Comparison of ENCODE assay signal across 29 cellular contexts in the genomic region with DNA sequence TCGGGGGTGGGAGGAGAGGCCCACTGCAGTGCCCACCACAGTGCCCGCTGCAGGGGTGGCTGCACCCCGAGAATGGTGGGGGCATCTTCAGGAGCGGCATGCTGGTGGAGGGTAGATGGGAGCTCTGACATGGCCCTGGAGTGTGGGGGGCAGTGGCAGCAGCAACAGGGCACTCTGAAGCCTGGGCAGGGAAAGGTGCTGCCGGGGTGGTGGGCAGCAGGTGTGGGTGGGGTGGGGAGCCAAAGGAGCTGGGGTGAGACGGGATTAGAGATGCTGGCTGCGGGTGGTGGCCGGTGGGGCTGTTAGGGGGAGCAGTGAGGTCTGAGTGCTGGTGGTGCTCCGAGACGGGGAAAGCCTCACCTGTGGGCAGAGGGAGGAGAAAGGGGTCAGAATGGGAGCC. TPM values are rescaled to one million over a fixed set of nuclear protein-coding genes. Genes with fewer than 3 reads are reported as not detected.
DNase-seq lines count a peak whose midpoint lies in the region; ATAC-seq and TF ChIP-seq lines count a peak whose summit lies in the region.
"Had no signal": no experiment of that assay in that cellular context is flagged by ENCODE, and none has a peak within 500 bp of the region (broad histone marks: within the 10 kb centered on the region; RNA-seq: fewer than 3 reads in every experiment).

No MANE protein-coding gene starts in this region.

- no peak overlapping the region for H3K4me3 Mint-ChIP-seq in Caco-2 (ENCODE audit: unreplicated experiment)
- no peak overlapping the region for H3K4me3 Mint-ChIP-seq in osteocyte (ENCODE audit: unreplicated experiment)
- H3K4me3 Mint-ChIP-seq: activated naive CD8-positive, alpha-beta T cell treated with anti-CD3 and anti-CD28 coated beads, Interleukin-2, amount 50 U/mL, for 24 hours; activated T-cell treated with anti-CD3 and anti-CD28 coated beads, Interleukin-2, amount 50 U/mL, for 4 hours; CD8-positive, alpha-beta T cell; dendritic cell treated with granulocyte-macrophage colony-stimulating factor and Interleukin-4, amounts not matched to agents 40 ng/mL and 50 ng/mL, for 4 days; naive thymus-derived CD8-positive, alpha-beta T cell; T-cell had no signal

- CTCF ChIA-PET in Caco-2 (lab: Charles Lee), result no interaction called here

- H3K4me1 Mint-ChIP-seq in Caco-2 (ENCODE audit: low read depth, unreplicated experiment) (peaks cover 7% of the 10 kb centered on the region), osteocyte (ENCODE audit: unreplicated experiment) (peaks cover 58% of the 10 kb centered on the region)
- H3K4me1 Mint-ChIP-seq: activated naive CD8-positive, alpha-beta T cell treated with anti-CD3 and anti-CD28 coated beads, Interleukin-2, amount 50 U/mL, for 24 hours had no signal

- no peak overlapping the region for H3K4me3 ChIP-seq in Caco-2 (ENCODE audit: low read depth, low read length)
- no peak overlapping the region for H3K4me3 ChIP-seq in ascending aorta
- H3K4me3 ChIP-seq in subcutaneous abdominal adipose tissue (ENCODE audit: low read depth in 1 of 5, low read length in 5 of 5), result no peak overlapping the region
- H3K4me3 ChIP-seq: esophagus squamous epithelium, lower lobe of right lung, MG63, upper lobe of right lung had no signal

- BruUV-seq in Caco-2 (replicated peaks; lab: Mats Ljungman, UMichigan), result no TSS peak

- DNase-seq in Caco-2 (peak in 1 of 2 experiments; percentile 31), ascending aorta (ENCODE audit: low spot score in 2 of 2) (no peak), osteocyte (ENCODE audit: extremely low spot score, unreplicated experiment) (no peak), activated gamma-delta T cell treated with Interleukin-2 at 50 U/mL for 16 hours (no peak), DMS53 treated with DMSO at 0.1 percent for 48 hours (lab: John Stamatoyannopoulos, UW; ENCODE audit: unreplicated experiment) (no peak)
- DNase-seq: activated CD4-positive, CD25-positive, alpha-beta regulatory T cell; activated naive CD4-positive, alpha-beta T cell; activated naive CD8-positive, alpha-beta T cell treated with anti-CD3 and anti-CD28 coated beads, Interleukin-2, amount 50 U/mL, for 24 hours; activated T-cell treated with anti-CD3 and anti-CD28 coated beads, Interleukin-2, amount 50 U/mL, for 4 hours; CD8-positive, alpha-beta T cell; DMS 273 treated with DMSO at 0.1 percent for 48 hours; esophagus squamous epithelium; foreskin keratinocyte; KG1; lower lobe of right lung; MG63; naive thymus-derived CD8-positive, alpha-beta T cell; NCI-H1105; NCI-H187; NCI-H2171; occipital lobe; stimulated activated CD4-positive, alpha-beta T cell treated with anti-CD3 and anti-CD28 coated beads, Interleukin-12 subunit alpha, Interleukin-12 subunit beta, amount 100 ng/mL, for 4 hours; stimulated activated CD4-positive, alpha-beta T cell treated with anti-CD3 and anti-CD28 coated beads, Interleukin-4, amount 100 ng/mL, for 1 hour; T-cell; upper lobe of right lung had no signal

- H3K36me3 ChIP-seq in Caco-2 (ENCODE audit: control insufficient read depth, insufficient read depth, low read length) (peaks cover 2% of the 10 kb centered on the region; the same call in 1 of the 2 replicates), ascending aorta (peaks cover 21 to 34% of the 10 kb centered on the region in 2 donors), subcutaneous abdominal adipose tissue (ENCODE audit: control insufficient read depth in 5 of 5, insufficient read depth in 5 of 5, low read length in 5 of 5) (peaks cover 0 to 69% (median 54%) of the 10 kb centered on the region in 5 donors)

- no peak for TF ChIP-seq CTCF in Caco-2 (IDR thresholded peaks at IDR 0.05; ENCODE audit: insufficient read depth in 1 of 2, low read depth in 1 of 2, low read length in 1 of 2, severe bottlenecking in 1 of 2, unreplicated experiment in 1 of 2)
- TF ChIP-seq CTCF in ascending aorta (IDR thresholded peaks at IDR 0.05), result no peak
- TF ChIP-seq CTCF in osteocyte (IDR thresholded peaks at IDR 0.05), result no peak

- H3K27me3 ChIP-seq in Caco-2 (replicated peaks; ENCODE audit: control insufficient read depth, insufficient read depth, low read length), result no peaks in the 10 kb centered on the region
- H3K27me3 ChIP-seq in ascending aorta, result no peaks in the 10 kb centered on the region
- no peaks in the 10 kb centered on the region for H3K27me3 ChIP-seq in subcutaneous abdominal adipose tissue (ENCODE audit: control insufficient read depth in 5 of 5, insufficient read depth in 4 of 5, low read length in 5 of 5)
- H3K27me3 ChIP-seq: esophagus squamous epithelium, foreskin keratinocyte, MG63, upper lobe of right lung had no signal

- no peak overlapping the region for H3K9ac ChIP-seq in subcutaneous abdominal adipose tissue (ENCODE audit: low read length in 5 of 5)

- H3K9me3 Mint-ChIP-seq in Caco-2 (ENCODE audit: unreplicated experiment) (no peaks in the 10 kb centered on the region), osteocyte (ENCODE audit: unreplicated experiment) (no peaks in the 10 kb centered on the region)
- H3K9me3 Mint-ChIP-seq: activated naive CD8-positive, alpha-beta T cell treated with anti-CD3 and anti-CD28 coated beads, Interleukin-2, amount 50 U/mL, for 24 hours; activated T-cell treated with anti-CD3 and anti-CD28 coated beads, Interleukin-2, amount 50 U/mL, for 4 hours; CD8-positive, alpha-beta T cell; dendritic cell treated with granulocyte-macrophage colony-stimulating factor and Interleukin-4, amounts not matched to agents 40 ng/mL and 50 ng/mL, for 4 days; naive thymus-derived CD8-positive, alpha-beta T cell; T-cell had no signal

- intact Hi-C loops in Caco-2 (cut with micrococcal nuclease; ENCODE audit: unreplicated experiment), result no loop called here
- intact Hi-C loops in ascending aorta (cut with DNase I), result loop anchor here (2.0 kb wide), 1 partner anchor 20 kb away; a partner anchor contains a TSS

- H3K27me3 Mint-ChIP-seq in Caco-2 (ENCODE audit: insufficient read depth, unreplicated experiment) (no peaks in the 10 kb centered on the region), osteocyte (ENCODE audit: unreplicated experiment) (no peaks in the 10 kb centered on the region)
- H3K27me3 Mint-ChIP-seq: activated naive CD8-positive, alpha-beta T cell treated with anti-CD3 and anti-CD28 coated beads, Interleukin-2, amount 50 U/mL, for 24 hours; dendritic cell treated with granulocyte-macrophage colony-stimulating factor and Interleukin-4, amounts not matched to agents 40 ng/mL and 50 ng/mL, for 4 days; naive thymus-derived CD8-positive, alpha-beta T cell; T-cell had no signal

- H3K27ac Mint-ChIP-seq in Caco-2 (ENCODE audit: unreplicated experiment), result peak overlapping the region; percentile 42
- peak overlapping the region; percentile 96 for H3K27ac Mint-ChIP-seq in osteocyte (ENCODE audit: unreplicated experiment)
- H3K27ac Mint-ChIP-seq: activated naive CD8-positive, alpha-beta T cell treated with anti-CD3 and anti-CD28 coated beads, Interleukin-2, amount 50 U/mL, for 24 hours; CD8-positive, alpha-beta T cell; dendritic cell treated with granulocyte-macrophage colony-stimulating factor and Interleukin-4, amounts not matched to agents 40 ng/mL and 50 ng/mL, for 4 days; T-cell had no signal

- H3K4me1 ChIP-seq in Caco-2 (peaks cover 8% of the 10 kb centered on the region), ascending aorta (peaks cover 29 to 53% of the 10 kb centered on the region in 2 donors), subcutaneous abdominal adipose tissue (ENCODE audit: control insufficient read depth in 5 of 5, insufficient read depth in 5 of 5, low read length in 5 of 5) (peaks cover 14 to 41% (median 35%) of the 10 kb centered on the region in 5 donors)

- POLR2A ChIA-PET in Caco-2 (lab: Charles Lee), result no interaction called here

- H3K27ac ChIP-seq in ascending aorta (peak overlapping the region; percentile 81 to 82), subcutaneous abdominal adipose tissue (ENCODE audit: low read depth, low read length) (peak overlapping the region; percentile 95)
- H3K27ac ChIP-seq: foreskin keratinocyte, lower lobe of right lung, upper lobe of right lung had no signal

- peaks cover 28% of the 10 kb centered on the region for H3K36me3 Mint-ChIP-seq in Caco-2 (ENCODE audit: insufficient read depth, unreplicated experiment)
- H3K36me3 Mint-ChIP-seq in osteocyte (ENCODE audit: unreplicated experiment), result peaks cover 22% of the 10 kb centered on the region

- no peaks in the 10 kb centered on the region for H3K9me3 ChIP-seq in Caco-2
- no peaks in the 10 kb centered on the region for H3K9me3 ChIP-seq in ascending aorta
- no peaks in the 10 kb centered on the region for H3K9me3 ChIP-seq in subcutaneous abdominal adipose tissue (ENCODE audit: control insufficient read depth in 5 of 5, low read length in 5 of 5)
- H3K9me3 ChIP-seq: esophagus squamous epithelium, lower lobe of right lung, MG63, upper lobe of right lung had no signal

- no peak for ATAC-seq in HG03378 (IDR thresholded peaks at IDR 0.05; ENCODE audit: unreplicated experiment)
- ATAC-seq: activated naive CD8-positive, alpha-beta T cell treated with anti-CD3 and anti-CD28 coated beads, Interleukin-2, amount 50 U/mL, for 24 hours; activated T-cell treated with anti-CD3 and anti-CD28 coated beads, Interleukin-2, amount 50 U/mL, for 4 hours; CD8-positive, alpha-beta T cell; foreskin keratinocyte; naive thymus-derived CD8-positive, alpha-beta T cell; T-cell; upper lobe of right lung had no signal

RNA-seq across cellular contexts. Expression of a gene that starts 18.0 kb away (rescaled TPM):
- total RNA-seq in Caco-2 (2022) (72.9 and 82.7 TPM in 2 replicates), ascending aorta (116 TPM), osteocyte (82.0 and 97.2 TPM in 2 replicates)

RNA-seq across cellular contexts. Expression of a gene that starts 19.6 kb away (rescaled TPM):
- total RNA-seq in Caco-2 (2022), result 116 and 137 TPM in 2 replicates
- total RNA-seq in ascending aorta, result 117 TPM
- total RNA-seq in osteocyte, result 68.7 and 83.1 TPM in 2 replicates

RNA-seq across cellular contexts. Expression of a gene that starts 26.8 kb away (rescaled TPM):
- 7.9 and 10.1 TPM in 2 replicates for total RNA-seq in Caco-2 (2022)
- total RNA-seq in ascending aorta, result 0.32 TPM
- 5.5 and 7.2 TPM in 2 replicates for total RNA-seq in osteocyte
- total RNA-seq: RPMI7951 had no signal

RNA-seq across cellular contexts. Expression of a gene that starts 39.0 kb away (rescaled TPM):
- 49.1 and 56.8 TPM in 2 replicates for total RNA-seq in Caco-2 (2022)
- total RNA-seq in ascending aorta, result 1,082 TPM
- total RNA-seq in osteocyte, result 312 and 358 TPM in 2 replicates

RNA-seq across cellular contexts. Expression of a gene that starts 55.6 kb away (rescaled TPM):
- total RNA-seq in Caco-2 (2022), result 236 and 240 TPM in 2 replicates
- 113 TPM for total RNA-seq in ascending aorta
- 216 and 248 TPM in 2 replicates for total RNA-seq in osteocyte
